1 cellular context compared by ENCODE assay signal in genomic region chr1:205025239-205025638, GRCh38.
TF ChIP-seq lines count a peak whose summit lies in the region.

No MANE protein-coding gene starts in this region.

TF ChIP-seq in HepG2, 621 proteins besides CTCF, POLR2A, EP300 and RAD21:
- TF ChIP-seq ZNF790 (CRISPR knock-in tag; IDR thresholded peaks at IDR 0.05; ENCODE audit: borderline replicate concordance) (no peak), MNT (IDR thresholded peaks at IDR 0.05) (peak; percentile 86), HDAC6 (IDR thresholded peaks at IDR 0.05; ENCODE audit: low read depth, low read length) (no peak), ZBTB20 (CRISPR knock-in tag; IDR thresholded peaks at IDR 0.05; ENCODE audit: borderline replicate concordance, low read depth) (no peak), FOSL1 (CRISPR knock-in tag; IDR thresholded peaks at IDR 0.05; ENCODE audit: borderline replicate concordance) (no peak), AHR (CRISPR knock-in tag; IDR thresholded peaks at IDR 0.05) (no peak)
